ENCODE assay signal across 1 cellular context in genomic region chr11:63567044-63567840, GRCh38.
TF ChIP-seq lines count a peak whose summit lies in the region.

No MANE protein-coding gene starts in this region.

TF ChIP-seq in GM12878, 131 proteins besides CTCF, POLR2A, EP300 and RAD21 (continues in another document):
- TF ChIP-seq SUPT20H (IDR thresholded peaks at IDR 0.05; ENCODE audit: borderline replicate concordance, control insufficient read depth, low read depth, low read length) (no peak), KDM1A (IDR thresholded peaks at IDR 0.05; ENCODE audit: borderline replicate concordance) (no peak), NFIC (IDR thresholded peaks at IDR 0.05; ENCODE audit: low read depth, low read length) (peak; percentile 75; the same call in 1 of the 2 replicates), CREB1 (IDR thresholded peaks at IDR 0.05; ENCODE audit: low read depth) (no peak), RCOR1 (conservative IDR thresholded peaks at IDR 0.05; ENCODE audit: low read depth, low read length) (no peak), GATAD2B (conservative IDR thresholded peaks at IDR 0.05; ENCODE audit: low read depth) (0 out of 2 replicates have a peak, but pooled peaks have one; percentile 41), JUND (IDR thresholded peaks at IDR 0.05; ENCODE audit: low read depth, low read length) (0 out of 2 replicates have a peak, but pooled peaks have one; percentile 28), TARDBP (IDR thresholded peaks at IDR 0.05; ENCODE audit: borderline replicate concordance) (peak; percentile 65; the same call in 1 of the 2 replicates), ESRRA (IDR thresholded peaks at IDR 0.05; ENCODE audit: low read length) (0 out of 2 replicates have a peak, but pooled peaks have one; percentile 1), SREBF1 (IDR thresholded peaks at IDR 0.05; ENCODE audit: low read length) (no peak), PKNOX1 (IDR thresholded peaks at IDR 0.05) (peak; percentile 57), ZNF384 (IDR thresholded peaks at IDR 0.05; ENCODE audit: borderline replicate concordance, low read depth, low read length) (no peak), ZNF622 (IDR thresholded peaks at IDR 0.05) (no peak), MYC (IDR thresholded peaks at IDR 0.05; ENCODE audit: insufficient read depth, insufficient read length, insufficient replicate concordance, low read length, severe bottlenecking) (no peak), RB1 (IDR thresholded peaks at IDR 0.05; ENCODE audit: borderline replicate concordance) (no peak), IRF4 (IDR thresholded peaks at IDR 0.05; ENCODE audit: low read depth, low read length) (peak; percentile 72; the same call in 1 of the 2 replicates), FOXK2 (IDR thresholded peaks at IDR 0.05) (peak; percentile 91), YY1 (IDR thresholded peaks at IDR 0.05; ENCODE audit: low read depth, low read length) (peak; percentile 43; the same call in 1 of the 2 replicates), YBX1 (IDR thresholded peaks at IDR 0.05) (no peak), RELB (IDR thresholded peaks at IDR 0.05; ENCODE audit: low read depth) (peak; percentile 96), PAX8 (IDR thresholded peaks at IDR 0.05) (peak; percentile 88), ZNF24 (IDR thresholded peaks at IDR 0.05) (no peak), SRF (IDR thresholded peaks at IDR 0.05; ENCODE audit: low read depth in 2 of 2, low read length in 2 of 2) (no peak), MEF2B (IDR thresholded peaks at IDR 0.05; ENCODE audit: partially characterized antibody, poor library complexity, severe bottlenecking) (peak; percentile 84), BCL11A (IDR thresholded peaks at IDR 0.05; ENCODE audit: low read depth, low read length) (peak; percentile 76), EED (IDR thresholded peaks at IDR 0.05; ENCODE audit: low read depth) (peak; percentile 45; the same call in 1 of the 2 replicates), CEBPB (IDR thresholded peaks at IDR 0.05; ENCODE audit: borderline replicate concordance in 1 of 2, low read depth in 2 of 2, low read length in 2 of 2) (no peak), PML (IDR thresholded peaks at IDR 0.05; ENCODE audit: low read length) (peak; percentile 69), POU2F2 (IDR thresholded peaks at IDR 0.05; ENCODE audit: borderline replicate concordance, low read depth, low read length) (peak; percentile 79; the same call in 2 of the 3 replicates), SMAD1 (IDR thresholded peaks at IDR 0.05; ENCODE audit: low read depth, partially characterized antibody) (peak; percentile 94), POLR2AphosphoS5 (IDR thresholded peaks at IDR 0.05; ENCODE audit: low read length) (peak; percentile 58), MYB (IDR thresholded peaks at IDR 0.05; ENCODE audit: borderline replicate concordance, low read depth, low read length) (no peak), ASH2L (IDR thresholded peaks at IDR 0.05; ENCODE audit: borderline replicate concordance, low read depth) (peak; percentile 33; the same call in 1 of the 2 replicates), RELA (IDR thresholded peaks at IDR 0.05; ENCODE audit: borderline replicate concordance, partially characterized antibody) (peak; percentile 83), LARP7 (IDR thresholded peaks at IDR 0.05) (no peak), MTA2 (IDR thresholded peaks at IDR 0.05; ENCODE audit: low read depth) (peak; percentile 94), SPI1 (IDR thresholded peaks at IDR 0.05; ENCODE audit: borderline replicate concordance, insufficient read depth, low read depth, low read length) (no peak), EZH2 (IDR thresholded peaks at IDR 0.05; ENCODE audit: borderline replicate concordance, control insufficient read depth, low read depth, low read length) (no peak), HSF1 (IDR thresholded peaks at IDR 0.05; ENCODE audit: low read depth, low read length) (no peak), HDAC6 (IDR thresholded peaks at IDR 0.05; ENCODE audit: unreplicated experiment) (no peak), PAX5 (IDR thresholded peaks at IDR 0.05; ENCODE audit: borderline replicate concordance, low read depth, low read length) (peak; percentile 99), ATF7 (IDR thresholded peaks at IDR 0.05; ENCODE audit: low read depth) (peak; percentile 94)
- TF ChIP-seq, protein P1, sequence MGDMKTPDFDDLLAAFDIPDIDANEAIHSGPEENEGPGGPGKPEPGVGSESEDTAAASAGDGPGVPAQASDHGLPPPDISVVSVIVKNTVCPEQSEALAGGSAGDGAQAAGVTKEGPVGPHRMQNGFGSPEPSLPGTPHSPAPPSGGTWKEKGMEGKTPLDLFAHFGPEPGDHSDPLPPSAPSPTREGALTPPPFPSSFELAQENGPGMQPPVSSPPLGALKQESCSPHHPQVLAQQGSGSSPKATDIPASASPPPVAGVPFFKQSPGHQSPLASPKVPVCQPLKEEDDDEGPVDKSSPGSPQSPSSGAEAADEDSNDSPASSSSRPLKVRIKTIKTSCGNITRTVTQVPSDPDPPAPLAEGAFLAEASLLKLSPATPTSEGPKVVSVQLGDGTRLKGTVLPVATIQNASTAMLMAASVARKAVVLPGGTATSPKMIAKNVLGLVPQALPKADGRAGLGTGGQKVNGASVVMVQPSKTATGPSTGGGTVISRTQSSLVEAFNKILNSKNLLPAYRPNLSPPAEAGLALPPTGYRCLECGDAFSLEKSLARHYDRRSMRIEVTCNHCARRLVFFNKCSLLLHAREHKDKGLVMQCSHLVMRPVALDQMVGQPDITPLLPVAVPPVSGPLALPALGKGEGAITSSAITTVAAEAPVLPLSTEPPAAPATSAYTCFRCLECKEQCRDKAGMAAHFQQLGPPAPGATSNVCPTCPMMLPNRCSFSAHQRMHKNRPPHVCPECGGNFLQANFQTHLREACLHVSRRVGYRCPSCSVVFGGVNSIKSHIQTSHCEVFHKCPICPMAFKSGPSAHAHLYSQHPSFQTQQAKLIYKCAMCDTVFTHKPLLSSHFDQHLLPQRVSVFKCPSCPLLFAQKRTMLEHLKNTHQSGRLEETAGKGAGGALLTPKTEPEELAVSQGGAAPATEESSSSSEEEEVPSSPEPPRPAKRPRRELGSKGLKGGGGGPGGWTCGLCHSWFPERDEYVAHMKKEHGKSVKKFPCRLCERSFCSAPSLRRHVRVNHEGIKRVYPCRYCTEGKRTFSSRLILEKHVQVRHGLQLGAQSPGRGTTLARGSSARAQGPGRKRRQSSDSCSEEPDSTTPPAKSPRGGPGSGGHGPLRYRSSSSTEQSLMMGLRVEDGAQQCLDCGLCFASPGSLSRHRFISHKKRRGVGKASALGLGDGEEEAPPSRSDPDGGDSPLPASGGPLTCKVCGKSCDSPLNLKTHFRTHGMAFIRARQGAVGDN (IDR thresholded peaks at IDR 0.05), result no peak
- TF ChIP-seq, protein P2, sequence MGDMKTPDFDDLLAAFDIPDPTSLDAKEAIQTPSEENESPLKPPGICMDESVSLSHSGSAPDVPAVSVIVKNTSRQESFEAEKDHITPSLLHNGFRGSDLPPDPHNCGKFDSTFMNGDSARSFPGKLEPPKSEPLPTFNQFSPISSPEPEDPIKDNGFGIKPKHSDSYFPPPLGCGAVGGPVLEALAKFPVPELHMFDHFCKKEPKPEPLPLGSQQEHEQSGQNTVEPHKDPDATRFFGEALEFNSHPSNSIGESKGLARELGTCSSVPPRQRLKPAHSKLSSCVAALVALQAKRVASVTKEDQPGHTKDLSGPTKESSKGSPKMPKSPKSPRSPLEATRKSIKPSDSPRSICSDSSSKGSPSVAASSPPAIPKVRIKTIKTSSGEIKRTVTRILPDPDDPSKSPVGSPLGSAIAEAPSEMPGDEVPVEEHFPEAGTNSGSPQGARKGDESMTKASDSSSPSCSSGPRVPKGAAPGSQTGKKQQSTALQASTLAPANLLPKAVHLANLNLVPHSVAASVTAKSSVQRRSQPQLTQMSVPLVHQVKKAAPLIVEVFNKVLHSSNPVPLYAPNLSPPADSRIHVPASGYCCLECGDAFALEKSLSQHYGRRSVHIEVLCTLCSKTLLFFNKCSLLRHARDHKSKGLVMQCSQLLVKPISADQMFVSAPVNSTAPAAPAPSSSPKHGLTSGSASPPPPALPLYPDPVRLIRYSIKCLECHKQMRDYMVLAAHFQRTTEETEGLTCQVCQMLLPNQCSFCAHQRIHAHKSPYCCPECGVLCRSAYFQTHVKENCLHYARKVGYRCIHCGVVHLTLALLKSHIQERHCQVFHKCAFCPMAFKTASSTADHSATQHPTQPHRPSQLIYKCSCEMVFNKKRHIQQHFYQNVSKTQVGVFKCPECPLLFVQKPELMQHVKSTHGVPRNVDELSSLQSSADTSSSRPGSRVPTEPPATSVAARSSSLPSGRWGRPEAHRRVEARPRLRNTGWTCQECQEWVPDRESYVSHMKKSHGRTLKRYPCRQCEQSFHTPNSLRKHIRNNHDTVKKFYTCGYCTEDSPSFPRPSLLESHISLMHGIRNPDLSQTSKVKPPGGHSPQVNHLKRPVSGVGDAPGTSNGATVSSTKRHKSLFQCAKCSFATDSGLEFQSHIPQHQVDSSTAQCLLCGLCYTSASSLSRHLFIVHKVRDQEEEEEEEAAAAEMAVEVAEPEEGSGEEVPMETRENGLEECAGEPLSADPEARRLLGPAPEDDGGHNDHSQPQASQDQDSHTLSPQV (IDR thresholded peaks at IDR 0.05), result no peak
- TF ChIP-seq, protein P3, sequence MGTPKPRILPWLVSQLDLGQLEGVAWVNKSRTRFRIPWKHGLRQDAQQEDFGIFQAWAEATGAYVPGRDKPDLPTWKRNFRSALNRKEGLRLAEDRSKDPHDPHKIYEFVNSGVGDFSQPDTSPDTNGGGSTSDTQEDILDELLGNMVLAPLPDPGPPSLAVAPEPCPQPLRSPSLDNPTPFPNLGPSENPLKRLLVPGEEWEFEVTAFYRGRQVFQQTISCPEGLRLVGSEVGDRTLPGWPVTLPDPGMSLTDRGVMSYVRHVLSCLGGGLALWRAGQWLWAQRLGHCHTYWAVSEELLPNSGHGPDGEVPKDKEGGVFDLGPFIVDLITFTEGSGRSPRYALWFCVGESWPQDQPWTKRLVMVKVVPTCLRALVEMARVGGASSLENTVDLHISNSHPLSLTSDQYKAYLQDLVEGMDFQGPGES (IDR thresholded peaks at IDR 0.05), result no peak
- TF ChIP-seq, protein P4, sequence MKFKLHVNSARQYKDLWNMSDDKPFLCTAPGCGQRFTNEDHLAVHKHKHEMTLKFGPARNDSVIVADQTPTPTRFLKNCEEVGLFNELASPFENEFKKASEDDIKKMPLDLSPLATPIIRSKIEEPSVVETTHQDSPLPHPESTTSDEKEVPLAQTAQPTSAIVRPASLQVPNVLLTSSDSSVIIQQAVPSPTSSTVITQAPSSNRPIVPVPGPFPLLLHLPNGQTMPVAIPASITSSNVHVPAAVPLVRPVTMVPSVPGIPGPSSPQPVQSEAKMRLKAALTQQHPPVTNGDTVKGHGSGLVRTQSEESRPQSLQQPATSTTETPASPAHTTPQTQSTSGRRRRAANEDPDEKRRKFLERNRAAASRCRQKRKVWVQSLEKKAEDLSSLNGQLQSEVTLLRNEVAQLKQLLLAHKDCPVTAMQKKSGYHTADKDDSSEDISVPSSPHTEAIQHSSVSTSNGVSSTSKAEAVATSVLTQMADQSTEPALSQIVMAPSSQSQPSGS (IDR thresholded peaks at IDR 0.05; ENCODE audit: low read length), result peak; percentile 88; the same call in 1 of the 2 replicates
- TF ChIP-seq, protein P5, sequence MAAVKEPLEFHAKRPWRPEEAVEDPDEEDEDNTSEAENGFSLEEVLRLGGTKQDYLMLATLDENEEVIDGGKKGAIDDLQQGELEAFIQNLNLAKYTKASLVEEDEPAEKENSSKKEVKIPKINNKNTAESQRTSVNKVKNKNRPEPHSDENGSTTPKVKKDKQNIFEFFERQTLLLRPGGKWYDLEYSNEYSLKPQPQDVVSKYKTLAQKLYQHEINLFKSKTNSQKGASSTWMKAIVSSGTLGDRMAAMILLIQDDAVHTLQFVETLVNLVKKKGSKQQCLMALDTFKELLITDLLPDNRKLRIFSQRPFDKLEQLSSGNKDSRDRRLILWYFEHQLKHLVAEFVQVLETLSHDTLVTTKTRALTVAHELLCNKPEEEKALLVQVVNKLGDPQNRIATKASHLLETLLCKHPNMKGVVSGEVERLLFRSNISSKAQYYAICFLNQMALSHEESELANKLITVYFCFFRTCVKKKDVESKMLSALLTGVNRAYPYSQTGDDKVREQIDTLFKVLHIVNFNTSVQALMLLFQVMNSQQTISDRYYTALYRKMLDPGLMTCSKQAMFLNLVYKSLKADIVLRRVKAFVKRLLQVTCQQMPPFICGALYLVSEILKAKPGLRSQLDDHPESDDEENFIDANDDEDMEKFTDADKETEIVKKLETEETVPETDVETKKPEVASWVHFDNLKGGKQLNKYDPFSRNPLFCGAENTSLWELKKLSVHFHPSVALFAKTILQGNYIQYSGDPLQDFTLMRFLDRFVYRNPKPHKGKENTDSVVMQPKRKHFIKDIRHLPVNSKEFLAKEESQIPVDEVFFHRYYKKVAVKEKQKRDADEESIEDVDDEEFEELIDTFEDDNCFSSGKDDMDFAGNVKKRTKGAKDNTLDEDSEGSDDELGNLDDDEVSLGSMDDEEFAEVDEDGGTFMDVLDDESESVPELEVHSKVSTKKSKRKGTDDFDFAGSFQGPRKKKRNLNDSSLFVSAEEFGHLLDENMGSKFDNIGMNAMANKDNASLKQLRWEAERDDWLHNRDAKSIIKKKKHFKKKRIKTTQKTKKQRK (IDR thresholded peaks at IDR 0.05; ENCODE audit: low read depth, low read length), result no peak
